Comparison of ENCODE assay signal across 18 cellular contexts in the genomic region with DNA sequence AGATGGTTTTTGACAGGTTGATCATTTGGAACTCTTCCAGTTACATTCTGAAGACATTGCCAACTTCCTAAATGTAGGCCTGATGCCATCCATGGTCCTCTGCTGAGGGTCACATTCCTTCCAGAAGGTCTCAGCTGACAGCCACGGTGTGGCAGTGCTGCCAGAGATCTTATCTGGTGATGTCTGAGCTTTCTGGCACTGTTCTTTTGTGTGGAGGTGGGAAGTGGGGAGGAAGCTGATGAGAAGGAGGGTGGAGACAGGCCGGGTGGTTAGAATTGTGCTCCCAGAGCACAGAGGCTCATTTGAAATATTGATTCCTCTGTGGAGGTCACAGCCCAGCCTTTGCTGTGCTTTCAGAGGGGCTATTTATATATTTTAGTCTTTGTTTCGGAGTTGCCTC. TPM values are rescaled to one million over a fixed set of nuclear protein-coding genes. Genes with fewer than 3 reads are reported as not detected.
DNase-seq lines count a peak whose midpoint lies in the region; ATAC-seq and TF ChIP-seq lines count a peak whose summit lies in the region.
"Had no signal": no experiment of that assay in that cellular context is flagged by ENCODE, and none has a peak within 500 bp of the region (broad histone marks: within the 10 kb centered on the region; RNA-seq: fewer than 3 reads in every experiment).

No MANE protein-coding gene starts in this region.

- H3K9ac ChIP-seq in DND-41 (ENCODE audit: low read depth, low read length) = no peak overlapping the region
- H3K9ac ChIP-seq in Karpas-422 (ENCODE audit: low read length) = no peak overlapping the region
- no peak overlapping the region for H3K9ac ChIP-seq in neural progenitor cell

- H4K20me1 ChIP-seq in DND-41 (ENCODE audit: insufficient read depth, low read length) (no peaks in the 10 kb centered on the region), Karpas-422 (ENCODE audit: insufficient read depth, low read depth, low read length) (no peaks in the 10 kb centered on the region), neural progenitor cell (ENCODE audit: low read depth) (no peaks in the 10 kb centered on the region)

- H3K27me3 ChIP-seq in DND-41 (ENCODE audit: insufficient read depth, low read length, poor library complexity) (no peaks in the 10 kb centered on the region), Karpas-422 (ENCODE audit: low read length) (no peaks in the 10 kb centered on the region), neural progenitor cell (no peaks in the 10 kb centered on the region)
- H3K27me3 ChIP-seq: adrenal gland, vagina had no signal

- no peak for TF ChIP-seq CTCF in DND-41 (IDR thresholded peaks at IDR 0.05; ENCODE audit: borderline replicate concordance, extremely low read depth, low read length, poor library complexity, severe bottlenecking)
- no peak for TF ChIP-seq CTCF in neural progenitor cell (IDR thresholded peaks at IDR 0.05)

- H3K27me3 Mint-ChIP-seq in neural progenitor cell (ENCODE audit: insufficient read depth, low read depth) = peaks cover 3% of the 10 kb centered on the region

- peaks cover 11% of the 10 kb centered on the region for H3K4me1 ChIP-seq in DND-41 (ENCODE audit: insufficient read depth, low read length)
- H3K4me1 ChIP-seq in Karpas-422 (ENCODE audit: low read length) = peaks cover 21% of the 10 kb centered on the region
- H3K4me1 ChIP-seq in neural progenitor cell = no peaks in the 10 kb centered on the region
- H3K4me1 ChIP-seq: adrenal gland, vagina had no signal

- no peak overlapping the region for H3K4me3 Mint-ChIP-seq in neural progenitor cell
- H3K4me3 Mint-ChIP-seq: activated CD8-positive, alpha-beta T cell treated with anti-CD3 and anti-CD28 coated beads, Interleukin-2, amount 10 ng/mL, durations not matched to agents 7 days and 5 days; CD8-positive, alpha-beta memory T cell had no signal

- peaks cover 2% of the 10 kb centered on the region for H3K4me1 Mint-ChIP-seq in neural progenitor cell

- no peaks in the 10 kb centered on the region for H3F3A ChIP-seq in neural progenitor cell (ENCODE audit: low read depth)

- H3K36me3 ChIP-seq in DND-41 (ENCODE audit: insufficient read depth, low read length) = no peaks in the 10 kb centered on the region
- H3K36me3 ChIP-seq in Karpas-422 (ENCODE audit: insufficient read depth, low read length) = no peaks in the 10 kb centered on the region
- no peaks in the 10 kb centered on the region for H3K36me3 ChIP-seq in neural progenitor cell
- H3K36me3 ChIP-seq: adrenal gland, thoracic aorta, vagina had no signal

- H3K4me2 ChIP-seq in DND-41 (ENCODE audit: insufficient read depth, low read length) (no peak overlapping the region), Karpas-422 (ENCODE audit: low read depth, low read length, poor library complexity, severe bottlenecking) (no peak overlapping the region), neural progenitor cell (no peak overlapping the region)

- H2AFZ ChIP-seq in DND-41 (ENCODE audit: low read depth, low read length) (0 out of 2 replicates have a peak overlapping the region, but pooled peaks have one; percentile 2), Karpas-422 (ENCODE audit: low read length) (peak overlapping the region; percentile 3; the same call in 1 of the 2 replicates), neural progenitor cell (replicated peaks) (peak overlapping the region; percentile 22)

- H3K79me2 ChIP-seq in DND-41 (ENCODE audit: insufficient read depth, low read length) (no peaks in the 10 kb centered on the region), Karpas-422 (ENCODE audit: low read length) (no peaks in the 10 kb centered on the region), neural progenitor cell (ENCODE audit: low read depth) (no peaks in the 10 kb centered on the region)

- peak; percentile 22 for DNase-seq in DND-41
- no peak for DNase-seq in Karpas-422
- DNase-seq in cerebellum (ENCODE audit: low spot score) = peak; percentile 48
- DNase-seq in neural progenitor cell (ENCODE audit: low spot score) = no peak
- no peak for DNase-seq in stimulated activated naive CD4-positive, alpha-beta T cell treated with Interleukin-2 at 50 U/mL for 16 hours (lab: John Stamatoyannopoulos, UW)
- DNase-seq: activated CD4-positive, CD25-positive, alpha-beta regulatory T cell treated with anti-CD3 and anti-CD28 coated beads, Interleukin-2, amount 50 U/mL, for 72 hours; activated CD8-positive, alpha-beta T cell treated with anti-CD3 and anti-CD28 coated beads, Interleukin-2, amount 10 ng/mL, durations not matched to agents 7 days and 5 days; adrenal gland; CD8-positive, alpha-beta memory T cell; mucosa of descending colon; NCI-H526; stimulated activated CD4-positive, alpha-beta T cell treated with anti-CD3 and anti-CD28 coated beads, Interleukin-2, amount 100 ng/mL, for 48 hours had no signal

- H3K4me3 ChIP-seq in DND-41 (ENCODE audit: low read depth in 1 of 2, low read length in 2 of 2) (no peak overlapping the region), Karpas-422 (ENCODE audit: low read length) (no peak overlapping the region), neural progenitor cell (no peak overlapping the region)
- H3K4me3 ChIP-seq: adrenal gland, GM12878, mucosa of descending colon, thoracic aorta, vagina had no signal

- H3K27ac ChIP-seq in DND-41 (ENCODE audit: low read length) = no peak overlapping the region
- no peak overlapping the region for H3K27ac ChIP-seq in Karpas-422 (ENCODE audit: low read length)
- H3K27ac ChIP-seq in neural progenitor cell = no peak overlapping the region
- H3K27ac ChIP-seq: adrenal gland, HL-60, thoracic aorta, vagina had no signal

- H3K9me2 ChIP-seq in Karpas-422 (replicated peaks; ENCODE audit: insufficient read depth, low read length) = no peaks in the 10 kb centered on the region

- H3K36me3 Mint-ChIP-seq in neural progenitor cell = peaks cover 2% of the 10 kb centered on the region

- no peaks in the 10 kb centered on the region for H3K9me3 Mint-ChIP-seq in neural progenitor cell
- H3K9me3 Mint-ChIP-seq: CD8-positive, alpha-beta memory T cell had no signal

- no peak overlapping the region for H3K27ac Mint-ChIP-seq in neural progenitor cell
- H3K27ac Mint-ChIP-seq: activated CD8-positive, alpha-beta T cell treated with anti-CD3 and anti-CD28 coated beads, Interleukin-2, amount 10 ng/mL, durations not matched to agents 7 days and 5 days had no signal

- ATAC-seq in DND-41 (ENCODE audit: insufficient read depth, low read depth) (0 out of 3 replicates have a peak, but pooled peaks have one; percentile 33), GM19463 (IDR thresholded peaks at IDR 0.05; ENCODE audit: unreplicated experiment) (no peak), HG03175 (IDR thresholded peaks at IDR 0.05; ENCODE audit: unreplicated experiment) (no peak)
- ATAC-seq: activated CD8-positive, alpha-beta T cell treated with anti-CD3 and anti-CD28 coated beads, Interleukin-2, amount 10 ng/mL, durations not matched to agents 7 days and 5 days; GM12878; mucosa of descending colon had no signal

- H3K9me3 ChIP-seq in DND-41 (ENCODE audit: insufficient read depth, low read length, severe bottlenecking) (no peaks in the 10 kb centered on the region), Karpas-422 (ENCODE audit: low read length) (no peaks in the 10 kb centered on the region), neural progenitor cell (ENCODE audit: low read depth) (no peaks in the 10 kb centered on the region)
- H3K9me3 ChIP-seq: adrenal gland, mucosa of descending colon, thoracic aorta, vagina had no signal

RNA-seq across cellular contexts. Expression of a gene that starts 16.1 kb away (rescaled TPM):
- total RNA-seq in Karpas-422 (2014; rRNA removed; shearing (Covaris generic); ENCODE audit: low replicate concordance) = 44.9 and 48.6 TPM in 2 replicates
- 29.9 TPM for total RNA-seq in cerebellum
- total RNA-seq in neural progenitor cell (ENCODE audit: low replicate concordance) = 47.0 and 65.8 TPM in 2 replicates

RNA-seq across cellular contexts. Expression of a gene that starts 42.1 kb away (rescaled TPM):
- 357 and 373 TPM in 2 replicates for total RNA-seq in Karpas-422 (2014; rRNA removed; shearing (Covaris generic); ENCODE audit: low replicate concordance)
- total RNA-seq in cerebellum (52.4 TPM), neural progenitor cell (ENCODE audit: low replicate concordance) (78.4 and 126 TPM in 2 replicates)

Comparison
In these comparisons a context has a peak if more than half of its experiments do, and no peak if none do; other contexts are left out.
1. DNase-seq: peak in DND-41 (single experiment) and cerebellum (single experiment); none in Karpas-422 (single experiment), neural progenitor cell (single experiment) and stimulated activated naive CD4-positive, alpha-beta T cell treated with Interleukin-2 at 50 U/mL for 16 hours (single experiment).
2. Peak in every context shown above with its lines, with median percentiles within 50 percentile points of each other: H2AFZ ChIP-seq.